In genomic region chr1:233326995-233327937, GRCh38 we compare ENCODE assay signal across 8 cellular contexts. TPM values are rescaled to one million over a fixed set of nuclear protein-coding genes. Genes with fewer than 3 reads are reported as not detected.
DNase-seq lines count a peak whose midpoint lies in the region; ATAC-seq, FAIRE-seq and TF ChIP-seq lines count a peak whose summit lies in the region.

Gene MAP3K21 (plus strand): TSS chr1:233327724. CDS start chr1:233328029, 305 bp downstream.

- H3K27ac ChIP-seq in 22Rv1: peak within 1 kb of the TSS; percentile 53

- no peak for FAIRE-seq in bronchial epithelial cell (lab: Jason Lieb, UNC)

- no peaks in the 10 kb centered on the region for H3K36me3 ChIP-seq in bronchial epithelial cell (ENCODE audit: control insufficient read depth, insufficient read depth, low read length)

- H3K27me3 ChIP-seq in bronchial epithelial cell (ENCODE audit: control insufficient read depth, insufficient read depth, low read length): no peaks in the 10 kb centered on the region

- ATAC-seq in GM18867 (IDR thresholded peaks at IDR 0.05; ENCODE audit: unreplicated experiment): peak; percentile 94
- peak; percentile 91 for ATAC-seq in HG03103 (IDR thresholded peaks at IDR 0.05; ENCODE audit: low read depth, unreplicated experiment)

- peak within 1 kb of the TSS; percentile 41 for H3K4me3 ChIP-seq in WI38 (ENCODE audit: low read depth, low read length)
- peak within 1 kb of the TSS; percentile 76 for H3K4me3 ChIP-seq in bronchial epithelial cell (ENCODE audit: low read depth, low read length)

- peak; percentile 95 for DNase-seq in NCI-H2171 treated with DMSO at 0.1 percent for 48 hours (lab: John Stamatoyannopoulos, UW)
- peak; percentile 85 for DNase-seq in bronchial epithelial cell (ENCODE audit: low read depth)
- DNase-seq in kidney glomerular epithelial cell (lab: John Stamatoyannopoulos, UW): peak; percentile 71
- DNase-seq in stimulated activated CD4-positive, alpha-beta T cell treated with anti-CD3 and anti-CD28 coated beads, Interleukin-1b, Interleukin-23, amount 100 ng/mL, for 48 hours: peak; percentile 86

- TF ChIP-seq CTCF in 22Rv1 (IDR thresholded peaks at IDR 0.05): no peak
- TF ChIP-seq CTCF in WI38 (IDR thresholded peaks at IDR 0.05; ENCODE audit: low read depth, low read length): no peak
- TF ChIP-seq CTCF in bronchial epithelial cell (IDR thresholded peaks at IDR 0.05; ENCODE audit: insufficient read depth, low read length, severe bottlenecking): no peak

RNA-seq across cellular contexts. Expression of gene MAP3K21, which starts in this region (rescaled TPM):
- total RNA-seq in bronchial epithelial cell: 6.6 and 6.9 TPM in 2 replicates

Comparison
In these comparisons a context has a peak if more than half of its experiments do, and no peak if none do; other contexts are left out.
1. Peak in every context shown above with its lines: DNase-seq, ATAC-seq, H3K4me3 ChIP-seq and H3K27ac ChIP-seq.